Comparison of ENCODE assay signal across 15 cellular contexts in genomic region chr4:163758032-163758431, GRCh38.
DNase-seq lines count a peak whose midpoint lies in the region; ATAC-seq and TF ChIP-seq lines count a peak whose summit lies in the region.
"Had no signal": no experiment of that assay in that cellular context is flagged by ENCODE, and none has a peak within 500 bp of the region (broad histone marks: within the 10 kb centered on the region; RNA-seq: fewer than 3 reads in every experiment).

No MANE protein-coding gene starts in this region.

- no peak for ATAC-seq in HCT116
- no peak for ATAC-seq in HG03025 (IDR thresholded peaks at IDR 0.05; ENCODE audit: low FRiP score, unreplicated experiment)
- ATAC-seq: GM23338 had no signal

- 0 out of 2 replicates have a peak, but pooled peaks have one; percentile 2 for TF ChIP-seq RAD21 in HCT116 (IDR thresholded peaks at IDR 0.05; ENCODE audit: low read depth)

- BruUV-seq in HCT116 (replicated peaks; lab: Mats Ljungman, UMichigan) = no TSS peak

- DNase-seq in DMS 273 (lab: John Stamatoyannopoulos, UW; ENCODE audit: unreplicated experiment) (peak; percentile 17), DMS 273 treated with DMSO at 0.1 percent for 48 hours (lab: John Stamatoyannopoulos, UW) (no peak), HCT116 (ENCODE audit: low read depth, low spot score) (no peak), prostate gland (ENCODE audit: low spot score) (no peak), testis (no peak)
- DNase-seq: AML-193; Caco-2; CD8-positive, alpha-beta memory T cell; H7; KG1 had no signal

- POLR2A ChIA-PET in HCT116 (lab: Charles Lee) = no interaction called here

- H3K27ac ChIP-seq in HCT116 (ENCODE audit: low read depth, low read length) (no peak overlapping the region), OCI-LY3 (ENCODE audit: low read length) (no peak overlapping the region), prostate gland (no peak overlapping the region), testis (no peak overlapping the region)
- H3K27ac ChIP-seq: 22Rv1, BLaER1 had no signal

- H3K79me2 ChIP-seq in HCT116 (ENCODE audit: insufficient read depth, low read length) (no peaks in the 10 kb centered on the region), OCI-LY3 (ENCODE audit: low read length) (no peaks in the 10 kb centered on the region)

- no peaks in the 10 kb centered on the region for H3K9me2 ChIP-seq in HCT116 (ENCODE audit: insufficient read depth)

- CTCF ChIA-PET in HCT116 (lab: Charles Lee) = interaction anchor here (1.1 to 1.6 kb wide), 2 partner anchors 8 to 208 kb away, joined by 3 to 5 read pairs; no protein-coding TSS in a partner anchor

- H3K4me1 ChIP-seq in HCT116 (ENCODE audit: control insufficient read depth in 1 of 2, insufficient read depth in 2 of 2, low read length in 2 of 2) (no peaks in the 10 kb centered on the region), OCI-LY3 (ENCODE audit: low read length) (peaks cover 12% of the 10 kb centered on the region), prostate gland (replicated peaks) (no peaks in the 10 kb centered on the region), testis (no peaks in the 10 kb centered on the region)
- H3K4me1 ChIP-seq: BLaER1, Caco-2 had no signal

- H3K9me3 ChIP-seq in HCT116 (ENCODE audit: control insufficient read depth in 1 of 2, insufficient read depth in 1 of 2, low read depth in 1 of 2, low read length in 2 of 2) (no peaks in the 10 kb centered on the region), OCI-LY3 (ENCODE audit: insufficient read depth, low read length) (no peaks in the 10 kb centered on the region), prostate gland (no peaks in the 10 kb centered on the region), testis (no peaks in the 10 kb centered on the region)
- H3K9me3 ChIP-seq: BLaER1, Caco-2 had no signal

- H3K27me3 ChIP-seq in HCT116 (ENCODE audit: insufficient read depth, low read length) = no peaks in the 10 kb centered on the region
- H3K27me3 ChIP-seq in OCI-LY3 (ENCODE audit: low read depth, low read length) = no peaks in the 10 kb centered on the region
- H3K27me3 ChIP-seq in prostate gland (replicated peaks; ENCODE audit: insufficient read depth) = no peaks in the 10 kb centered on the region
- H3K27me3 ChIP-seq in testis = no peaks in the 10 kb centered on the region
- H3K27me3 ChIP-seq: BLaER1 had no signal

- H2AFZ ChIP-seq in HCT116 (ENCODE audit: low read depth, low read length, poor library complexity, severe bottlenecking) (no peak overlapping the region), OCI-LY3 (ENCODE audit: low read depth, low read length) (no peak overlapping the region)
- H2AFZ ChIP-seq: GM23338 had no signal

- H3K4me2 ChIP-seq in HCT116 (ENCODE audit: low read length) (no peak overlapping the region), OCI-LY3 (ENCODE audit: low read length) (no peak overlapping the region)
- H3K4me2 ChIP-seq: BLaER1, GM23338 had no signal

- 86% methylated on average over 1 of the region's 1 CpG for WGBS in prostate gland
- WGBS in testis, 2 donors = 74 to 88% methylated on average over 1 of the region's 1 CpG

- TF ChIP-seq POLR2A in HCT116 (IDR thresholded peaks at IDR 0.05; ENCODE audit: borderline replicate concordance, extremely low read depth, insufficient read depth, insufficient read length) = no peak
- no peak for TF ChIP-seq POLR2A in prostate gland (IDR thresholded peaks at IDR 0.05)
- TF ChIP-seq POLR2A in testis (IDR thresholded peaks at IDR 0.05) = no peak

- TF ChIP-seq CTCF in HCT116 (IDR thresholded peaks at IDR 0.05 in 2 of 3, conservative IDR thresholded peaks at IDR 0.05 in 1 of 3; ENCODE audit: borderline replicate concordance in 1 of 3, insufficient read depth in 1 of 3, low read depth in 2 of 3, low read length in 2 of 3) = no peak
- peak; percentile 78 for TF ChIP-seq CTCF in OCI-LY3 (IDR thresholded peaks at IDR 0.05; ENCODE audit: low read depth, low read length)
- no peak for TF ChIP-seq CTCF in prostate gland (IDR thresholded peaks at IDR 0.05)
- no peak for TF ChIP-seq CTCF in testis (IDR thresholded peaks at IDR 0.05)

- H3K9ac ChIP-seq in HCT116 (ENCODE audit: low read length) (no peak overlapping the region), OCI-LY3 (ENCODE audit: low read length) (no peak overlapping the region)
- H3K9ac ChIP-seq: BLaER1 had no signal

- intact Hi-C loops in HCT116 (cut with micrococcal nuclease) = no loop called here
- intact Hi-C loops in prostate gland (cut with DNase I) = no loop called here
- intact Hi-C loops in testis (cut with DNase I; ENCODE audit: low total_unique reads) = no loop called here

- H3K36me3 ChIP-seq in HCT116 (ENCODE audit: control insufficient read depth in 1 of 2, insufficient read depth in 2 of 2, low read length in 2 of 2) = no peaks in the 10 kb centered on the region
- no peaks in the 10 kb centered on the region for H3K36me3 ChIP-seq in OCI-LY3 (replicated peaks; ENCODE audit: low read depth, low read length)
- no peaks in the 10 kb centered on the region for H3K36me3 ChIP-seq in prostate gland
- no peaks in the 10 kb centered on the region for H3K36me3 ChIP-seq in testis (ENCODE audit: low read depth, missing control alignments)
- H3K36me3 ChIP-seq: BLaER1 had no signal

- H3K4me3 ChIP-seq in HCT116 (replicated peaks in 1 of 2; ENCODE audit: low read depth in 1 of 2, low read length in 2 of 2) (no peak overlapping the region), OCI-LY3 (ENCODE audit: low read length) (no peak overlapping the region), prostate gland (no peak overlapping the region), testis (no peak overlapping the region)
- H3K4me3 ChIP-seq: BLaER1, GM23338 had no signal

- RAD21 ChIA-PET in HCT116 (lab: Charles Lee; ENCODE audit: low non-redundant PET in 1 of 2, low total read pairs in 2 of 2, uncharacterized antibody in 2 of 2, unreplicated experiment in 2 of 2) = no interaction called here

- H4K20me1 ChIP-seq in HCT116 (ENCODE audit: insufficient read depth) (no peaks in the 10 kb centered on the region), OCI-LY3 (ENCODE audit: insufficient read depth, low read length) (no peaks in the 10 kb centered on the region)
- H4K20me1 ChIP-seq: BLaER1 had no signal

TF ChIP-seq in HCT116, 20 proteins besides CTCF, POLR2A, EP300 and RAD21 (continues in another document):
- no peak for TF ChIP-seq JUND (IDR thresholded peaks at IDR 0.05)
- no peak for TF ChIP-seq ZFX (IDR thresholded peaks at IDR 0.05)
- no peak for TF ChIP-seq EZH2 (IDR thresholded peaks at IDR 0.05)
- no peak for TF ChIP-seq CEBPB (IDR thresholded peaks at IDR 0.05; ENCODE audit: low read depth)
- TF ChIP-seq SP1 (IDR thresholded peaks at IDR 0.05; ENCODE audit: low read depth) = no peak
- TF ChIP-seq ELF1 (IDR thresholded peaks at IDR 0.05; ENCODE audit: borderline replicate concordance, low read depth) = no peak
- no peak for TF ChIP-seq ZNF274 (IDR thresholded peaks at IDR 0.05; ENCODE audit: low read depth, low read length)
- no peak for TF ChIP-seq YY1 (IDR thresholded peaks at IDR 0.05; ENCODE audit: extremely low read depth, insufficient replicate concordance, low read depth, low read length)
- no peak for TF ChIP-seq ZBTB33 (IDR thresholded peaks at IDR 0.05; ENCODE audit: extremely low read depth, insufficient replicate concordance, low read length)
- no peak for TF ChIP-seq TCF7L2 (IDR thresholded peaks at IDR 0.05; ENCODE audit: borderline replicate concordance, extremely low read depth, insufficient read depth, insufficient read length)
- TF ChIP-seq ATF3 (IDR thresholded peaks at IDR 0.05) = no peak
- no peak for TF ChIP-seq POLR2AphosphoS5 (IDR thresholded peaks at IDR 0.05; ENCODE audit: low read depth, low read length)
- TF ChIP-seq SRF (IDR thresholded peaks at IDR 0.05; ENCODE audit: low read depth) = no peak
- no peak for TF ChIP-seq SIN3A (IDR thresholded peaks at IDR 0.05; ENCODE audit: low read depth)
- TF ChIP-seq EZH2phosphoT487 (IDR thresholded peaks at IDR 0.05; ENCODE audit: borderline replicate concordance) = no peak
- TF ChIP-seq CBX3 (IDR thresholded peaks at IDR 0.05; ENCODE audit: low read depth) = no peak
- no peak for TF ChIP-seq FOSL1 (IDR thresholded peaks at IDR 0.05; ENCODE audit: low read depth)
